In the genomic region with DNA sequence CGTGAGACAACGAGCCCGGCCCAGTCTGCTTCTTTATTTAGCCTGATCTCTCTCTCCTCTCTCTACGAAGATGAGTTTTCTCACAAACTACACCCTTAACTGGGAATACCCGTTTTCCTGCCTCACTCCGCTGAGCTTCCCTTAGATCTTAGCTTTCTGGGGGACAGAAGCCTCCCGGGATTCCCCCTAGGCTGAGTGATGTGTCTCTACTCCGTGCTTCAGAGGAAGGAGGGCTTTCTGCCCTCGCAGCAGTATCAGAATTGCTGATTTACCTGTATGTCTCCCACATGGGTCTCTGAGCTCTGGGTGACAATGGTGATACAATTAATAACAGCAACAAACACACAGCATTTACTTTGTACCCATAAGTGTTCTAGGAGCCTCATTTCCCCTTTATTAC, we compare ENCODE assay signal across 9 cellular contexts. TPM values are rescaled to one million over a fixed set of nuclear protein-coding genes. Genes with fewer than 3 reads are reported as not detected.
DNase-seq lines count a peak whose midpoint lies in the region; ATAC-seq, FAIRE-seq and TF ChIP-seq lines count a peak whose summit lies in the region.
"Had no signal": no experiment of that assay in that cellular context is flagged by ENCODE, and none has a peak within 500 bp of the region (broad histone marks: within the 10 kb centered on the region; RNA-seq: fewer than 3 reads in every experiment).

No MANE protein-coding gene starts in this region.

- H3K27me3 ChIP-seq in duodenal mucosa (ENCODE audit: control insufficient read depth in 1 of 2, insufficient read depth in 2 of 2, low read length in 2 of 2) (no peaks in the 10 kb centered on the region), pancreas (no peaks in the 10 kb centered on the region)

- DNase-seq in activated T-cell treated with anti-CD3 and anti-CD28 coated beads, Interleukin-2, amount 50 U/mL, for 4 hours, result no peak
- DNase-seq in activated T-cell treated with anti-CD3 and anti-CD28 coated beads for 4 hours (no peak), LNCaP clone FGC (ENCODE audit: low read depth) (no peak), pancreas (no peak), COLO829 (ENCODE audit: low spot score) (no peak), EL (no peak)
- no peak for DNase-seq in activated CD4-positive, CD25-positive, alpha-beta regulatory T cell treated with anti-CD3 and anti-CD28 coated beads, Interleukin-2, amount 50 U/mL, for 72 hours

- H3K4me3 Mint-ChIP-seq in activated T-cell treated with anti-CD3 and anti-CD28 coated beads, Interleukin-2, amount 50 U/mL, for 4 hours, result peak overlapping the region; percentile 90

- peaks cover 29% of the 10 kb centered on the region for H3K36me3 Mint-ChIP-seq in activated T-cell treated with anti-CD3 and anti-CD28 coated beads, Interleukin-2, amount 50 U/mL, for 4 hours (ENCODE audit: insufficient read depth)

- H3K4me1 ChIP-seq in duodenal mucosa (ENCODE audit: control insufficient read depth in 1 of 2, insufficient read depth in 2 of 2, low read length in 2 of 2), result peaks cover 7 to 10% of the 10 kb centered on the region in 2 donors
- H3K4me1 ChIP-seq in pancreas, result peaks cover 7 to 9% (median 7%) of the 10 kb centered on the region in 3 donors

- H3K27me3 Mint-ChIP-seq in activated T-cell treated with anti-CD3 and anti-CD28 coated beads, Interleukin-2, amount 50 U/mL, for 4 hours (ENCODE audit: low read depth), result no peaks in the 10 kb centered on the region

- H3K4me3 ChIP-seq in LNCaP clone FGC (ENCODE audit: low read depth, low read length), result peak overlapping the region; percentile 62
- peak overlapping the region; percentile 74 to 75 for H3K4me3 ChIP-seq in duodenal mucosa (ENCODE audit: low read depth in 1 of 2, low read length in 2 of 2)
- peak overlapping the region; percentile 70 to 98 (median 90) for H3K4me3 ChIP-seq in pancreas

- FAIRE-seq in pancreas (lab: Jason Lieb, UNC), result no peak
- FAIRE-seq: endometrium had no signal

- intact Hi-C loops in pancreas (cut with DNase I), result no loop called here

- H3K9me3 ChIP-seq in duodenal mucosa (ENCODE audit: control insufficient read depth in 1 of 2, low read length in 2 of 2) (no peaks in the 10 kb centered on the region), pancreas (no peaks in the 10 kb centered on the region)

- peaks cover 52% of the 10 kb centered on the region for H3K4me1 Mint-ChIP-seq in activated T-cell treated with anti-CD3 and anti-CD28 coated beads, Interleukin-2, amount 50 U/mL, for 4 hours (ENCODE audit: low read depth)

- WGBS in pancreas, 2 donors, result 46 to 52% methylated on average over 9 of the region's 9 CpGs

- no peak overlapping the region for H3K27ac ChIP-seq in duodenal mucosa (ENCODE audit: low read depth, low read length)
- H3K27ac ChIP-seq in pancreas, result no peak overlapping the region

- no peaks in the 10 kb centered on the region for H3K9me3 Mint-ChIP-seq in activated T-cell treated with anti-CD3 and anti-CD28 coated beads, Interleukin-2, amount 50 U/mL, for 4 hours

- ATAC-seq in activated T-cell treated with anti-CD3 and anti-CD28 coated beads, Interleukin-2, amount 50 U/mL, for 4 hours, result peak; percentile 44 to 53
- ATAC-seq in pancreas, result no peak

- H3K36me3 ChIP-seq in duodenal mucosa (ENCODE audit: control insufficient read depth in 1 of 2, insufficient read depth in 2 of 2, low read length in 2 of 2), result peaks cover 11 to 17% of the 10 kb centered on the region in 2 donors
- H3K36me3 ChIP-seq in pancreas, result peaks cover 0 to 6% (median 2%) of the 10 kb centered on the region in 3 donors

- TF ChIP-seq CTCF in LNCaP clone FGC (IDR thresholded peaks at IDR 0.05; ENCODE audit: control insufficient read depth, extremely low read depth, insufficient read depth), result no peak
- TF ChIP-seq CTCF in pancreas (IDR thresholded peaks at IDR 0.05), result no peak

- peak overlapping the region in 1 of 2 donors; percentile 55 for H3K9ac ChIP-seq in duodenal mucosa (ENCODE audit: low read depth in 1 of 2, low read length in 2 of 2)

RNA-seq across cellular contexts. Expression of a gene that starts 1.0 kb away (rescaled TPM):
- 10 to 100 TPM; 74.2 to 86.9 (median 81.1) TPM for total RNA-seq in activated T-cell treated with anti-CD3 and anti-CD28 coated beads, Interleukin-2, amount 50 U/mL, for 4 hours
- total RNA-seq in pancreas, result 10 to 100 TPM; 16.2 to 24.3 (median 16.7) TPM
- polyA plus RNA-seq in pancreas, result 100 to 1,000 TPM in 1 of 2 donors, 10 to 100 TPM in 1; 90.5 to 106 TPM

RNA-seq across cellular contexts. Expression of a gene that starts 29.2 kb away (rescaled TPM):
- total RNA-seq in activated T-cell treated with anti-CD3 and anti-CD28 coated beads, Interleukin-2, amount 50 U/mL, for 4 hours, result not detected
- not detected for total RNA-seq in pancreas
- polyA plus RNA-seq in pancreas, result not detected

RNA-seq across cellular contexts. Expression of a gene that starts 43.0 kb away (rescaled TPM):
- total RNA-seq in activated T-cell treated with anti-CD3 and anti-CD28 coated beads, Interleukin-2, amount 50 U/mL, for 4 hours, result under 1 TPM; 0.16 to 0.43 (median 0.24) TPM
- total RNA-seq in pancreas, result 1 to 10 TPM in 3 of 6 donors, under 1 TPM in 3; 0.65 to 4.8 (median 1.3) TPM
- polyA plus RNA-seq in pancreas, result 10 to 100 TPM in 1 of 2 donors, 1 to 10 TPM in 1; 4.1 to 10.9 TPM

RNA-seq across cellular contexts. Expression of a gene that starts 47.0 kb away (rescaled TPM):
- not detected for total RNA-seq in activated T-cell treated with anti-CD3 and anti-CD28 coated beads, Interleukin-2, amount 50 U/mL, for 4 hours
- 1 to 10 TPM in 3 of 6 donors, under 1 TPM in 3; 0.67 to 2.9 (median 1.2) TPM for total RNA-seq in pancreas
- 1 to 10 TPM; 5.4 to 9.3 TPM for polyA plus RNA-seq in pancreas

Comparison
In these comparisons a context has a peak if more than half of its experiments do, and no peak if none do; other contexts are left out.
1. ATAC-seq: peak in activated T-cell treated with anti-CD3 and anti-CD28 coated beads, Interleukin-2, amount 50 U/mL, for 4 hours (2 of 2); none in pancreas (0 of 4).
2. Peak in every context shown above with its lines, with median percentiles within 50 percentile points of each other: H3K4me3 ChIP-seq.